In genomic region chr6:107495196-107495643, GRCh38 we compare ENCODE assay signal across 11 cellular contexts. TPM values are rescaled to one million over a fixed set of nuclear protein-coding genes. Genes with fewer than 3 reads are reported as not detected.
DNase-seq lines count a peak whose midpoint lies in the region; ATAC-seq and TF ChIP-seq lines count a peak whose summit lies in the region.
"Had no signal": no experiment of that assay in that cellular context is flagged by ENCODE, and none has a peak within 500 bp of the region (broad histone marks: within the 10 kb centered on the region; RNA-seq: fewer than 3 reads in every experiment).

No MANE protein-coding gene starts in this region.

- peaks cover 0 to 33% (median 0%) of the 10 kb centered on the region in 7 donors for H3K27me3 ChIP-seq in heart right ventricle
- no peaks in the 10 kb centered on the region for H3K27me3 ChIP-seq in psoas muscle (ENCODE audit: insufficient read depth in 3 of 3, low read length in 2 of 3)

- WGBS in adipose tissue, 3 donors = 4 to 53% (median 4%) methylated on average over 7 of the region's 7 CpGs
- 6 to 13% methylated on average over 7 of the region's 7 CpGs for WGBS in heart right ventricle, 2 donors
- 2 to 5% (median 3%) methylated on average over 7 of the region's 7 CpGs for WGBS in psoas muscle, 3 donors

- DNase-seq in heart right ventricle (peak in 1 of 2 donors; percentile 39), psoas muscle (no peak), HT-29 (ENCODE audit: low spot score) (no peak), mesenteric fat pad (ENCODE audit: low spot score) (no peak)
- DNase-seq: CD4-positive, alpha-beta T cell; stimulated activated CD4-positive, alpha-beta T cell treated with anti-CD3 and anti-CD28 coated beads, Interleukin-4, amount 100 ng/mL, for 24 hours had no signal

- peak overlapping the region in 6 of 10 donors; percentile 15 to 29 (median 20) for H3K4me3 ChIP-seq in heart right ventricle
- peak overlapping the region; percentile 77 for H3K4me3 ChIP-seq in psoas muscle

- intact Hi-C loops in heart right ventricle (cut with DNase I) (loop anchor here in 6 of 10 donors (5.0 to 10.0 kb wide), 6 partner anchors 37 to 180 kb away; no protein-coding TSS in a partner anchor), psoas muscle (cut with DNase I) (loop anchor here in 1 of 2 donors (2.0 kb wide), 1 partner anchor 46 kb away; no protein-coding TSS in a partner anchor)

- peak in 5 of 8 donors; percentile 9 to 45 (median 24) for ATAC-seq in heart right ventricle
- ATAC-seq in psoas muscle = peak in 2 of 4 donors; percentile 3 to 20
- ATAC-seq in HG03520 (IDR thresholded peaks at IDR 0.05; ENCODE audit: unreplicated experiment) = no peak
- ATAC-seq in HG03039 (IDR thresholded peaks at IDR 0.05; ENCODE audit: unreplicated experiment) = no peak
- ATAC-seq: HCT116 had no signal

- H3K27ac ChIP-seq in C4-2B (peak overlapping the region; percentile 33; the same call in 1 of the 2 replicates), adipose tissue (ENCODE audit: low read depth, low read length) (peak overlapping the region; percentile 64), heart right ventricle (peak overlapping the region; percentile 74 to 92 (median 88)), psoas muscle (peak overlapping the region; percentile 82)

- TF ChIP-seq CTCF in C4-2B (conservative IDR thresholded peaks at IDR 0.05) = no peak
- no peak for TF ChIP-seq CTCF in heart right ventricle (IDR thresholded peaks at IDR 0.05)
- TF ChIP-seq CTCF in psoas muscle (IDR thresholded peaks at IDR 0.05) = no peak

- H3K4me1 ChIP-seq in heart right ventricle (peaks cover 5 to 89% (median 69%) of the 10 kb centered on the region in 9 donors), psoas muscle (peaks cover 66% of the 10 kb centered on the region)

- H3K36me3 ChIP-seq in heart right ventricle (no peaks in the 10 kb centered on the region), psoas muscle (ENCODE audit: insufficient read depth in 1 of 2, low read depth in 1 of 2) (no peaks in the 10 kb centered on the region)

- H3K9me3 ChIP-seq in heart right ventricle = no peaks in the 10 kb centered on the region
- no peaks in the 10 kb centered on the region for H3K9me3 ChIP-seq in psoas muscle

RNA-seq across cellular contexts. Expression of gene SOBP, which starts 5.3 kb away (rescaled TPM):
- polyA plus RNA-seq in adipose tissue (10 to 100 TPM in 1 of 3 donors, 1 to 10 TPM in 1, under 1 TPM in 1; 0.93 to 10.8 (median 1.8) TPM), heart right ventricle (1 to 10 TPM; 5.2 to 9.7 TPM), psoas muscle (10 to 100 TPM in 1 of 3 donors, 1 to 10 TPM in 2; 5.7 to 24.4 (median 8.9) TPM)
- total RNA-seq in heart right ventricle (10 to 100 TPM; 11.1 to 25.3 (median 19.6) TPM), psoas muscle (10 to 100 TPM; 14.8 to 27.6 (median 23.2) TPM), mesenteric fat pad (11.0 TPM)
- total RNA-seq in HT-29 (2014; rRNA removed; shearing (Covaris generic)) = 0.08 and 0.13 TPM in 2 replicates

RNA-seq across cellular contexts. Expression of gene PDSS2, which starts 35.9 kb away (rescaled TPM):
- polyA plus RNA-seq in adipose tissue (10 to 100 TPM in 1 of 3 donors, 1 to 10 TPM in 2; 6.7 to 10.4 (median 8.9) TPM), heart right ventricle (1 to 10 TPM; 5.5 to 9.2 TPM), psoas muscle (10 to 100 TPM in 1 of 3 donors, 1 to 10 TPM in 2; 4.7 to 16.7 (median 8.6) TPM)
- total RNA-seq in heart right ventricle (10 to 100 TPM; 15.5 to 22.2 (median 19.7) TPM), psoas muscle (10 to 100 TPM in 2 of 4 donors, 1 to 10 TPM in 2; 7.6 to 10.4 (median 9.8) TPM), mesenteric fat pad (11.5 TPM)
- 9.2 and 9.3 TPM in 2 replicates for total RNA-seq in HT-29 (2014; rRNA removed; shearing (Covaris generic))

Comparison
In these comparisons a context has a peak if more than half of its experiments do, and no peak if none do; other contexts are left out.
1. H3K27ac ChIP-seq: peak in every context shown above with its lines; median percentile 88 in heart right ventricle; 82 in psoas muscle; 64 in adipose tissue; 33 in C4-2B.
2. ATAC-seq: peak in heart right ventricle (5 of 8); none in HG03520 (single experiment) and HG03039 (single experiment).
3. RNA of gene SOBP, which starts 5.3 kb away (total RNA-seq): 14.8 to 27.6 TPM in psoas muscle, 11.1 to 25.3 TPM in heart right ventricle and 11.0 TPM in mesenteric fat pad (single experiment); 0.08 to 0.13 TPM in HT-29; every median in the first group is over 10 times any median in the second.